ENCODE assay signal across 17 cellular contexts in genomic region chrX:56284269-56284668, GRCh38.
"Had no signal": no experiment of that assay in that cellular context is flagged by ENCODE, and none has a peak within 500 bp of the region (broad histone marks: within the 10 kb centered on the region; RNA-seq: fewer than 3 reads in every experiment).

No MANE protein-coding gene starts in this region.

- H3K4me3 ChIP-seq: esophagus muscularis mucosa, gastrocnemius medialis, heart right ventricle, ovary, right atrium auricular region, sigmoid colon, skin epidermis, stomach, thoracic aorta, transverse colon had no signal

- H3K36me3 ChIP-seq: ovary, right atrium auricular region, thoracic aorta, transverse colon had no signal

- H3K27me3 ChIP-seq: esophagus muscularis mucosa, gastrocnemius medialis, ovary, right atrium auricular region, sigmoid colon, transverse colon had no signal

- H3K4me1 ChIP-seq: esophagus muscularis mucosa, gastrocnemius medialis, heart right ventricle, right atrium auricular region, sigmoid colon, stomach, transverse colon had no signal

- H3K27ac ChIP-seq: esophagus muscularis mucosa, gastrocnemius medialis, heart right ventricle, ovary, right atrium auricular region, sigmoid colon, skin epidermis, stomach, thoracic aorta, transverse colon had no signal

- H3K9me3 ChIP-seq: esophagus muscularis mucosa, gastrocnemius medialis, ovary, sigmoid colon, thoracic aorta, transverse colon had no signal

- ATAC-seq: gastrocnemius medialis, heart right ventricle, left lobe of liver, natural killer cell had no signal

- DNase-seq: effector memory CD4-positive, alpha-beta T cell; gastrocnemius medialis; heart right ventricle; hypothalamus; natural killer cell; ovary; sigmoid colon; stimulated activated CD4-positive, alpha-beta T cell treated with anti-CD3 and anti-CD28 coated beads, Interleukin-12 subunit alpha, Interleukin-12 subunit beta, amount 100 ng/mL, for 4 hours; stimulated activated naive CD4-positive, alpha-beta T cell; stomach; substantia nigra; transverse colon had no signal
